In genomic region chr1:172497230-172497629, GRCh38 we compare ENCODE assay signal across 8 cellular contexts. TPM values are rescaled to one million over a fixed set of nuclear protein-coding genes. Genes with fewer than 3 reads are reported as not detected.
DNase-seq lines count a peak whose midpoint lies in the region; FAIRE-seq and TF ChIP-seq lines count a peak whose summit lies in the region.

No MANE protein-coding gene starts in this region.

- no peak overlapping the region for H4K8ac ChIP-seq in mesenchymal stem cell (ENCODE audit: low read length)

- intact Hi-C loops in mammary epithelial cell (cut with micrococcal nuclease): loop anchor here (2.0 kb wide), 1 partner anchor 14 kb away; no protein-coding TSS in a partner anchor

- no peak overlapping the region for H3K4me3 ChIP-seq in mammary epithelial cell (replicated peaks in 1 of 3; ENCODE audit: insufficient read depth in 1 of 3, low read depth in 2 of 3, low read length in 3 of 3)
- no peak overlapping the region for H3K4me3 ChIP-seq in mesenchymal stem cell (ENCODE audit: insufficient read depth in 1 of 2, low read depth in 1 of 2, low read length in 2 of 2)

- H4K91ac ChIP-seq in mesenchymal stem cell (ENCODE audit: low read length): no peak overlapping the region

- H3K4ac ChIP-seq in mesenchymal stem cell (ENCODE audit: low read depth in 1 of 2, low read length in 2 of 2): no peak overlapping the region

- dilution Hi-C loops in mammary epithelial cell (cut with HindIII; ENCODE audit: low sequenced_read_pairs): no loop called here

- H3K4me1 ChIP-seq in mammary epithelial cell (ENCODE audit: insufficient read depth, low read length) (peaks cover 19% of the 10 kb centered on the region), mesenchymal stem cell (ENCODE audit: control insufficient read depth, insufficient read depth, low read depth, low read length) (no peaks in the 10 kb centered on the region)

- H2AK5ac ChIP-seq in mesenchymal stem cell (ENCODE audit: low read length, severe bottlenecking): no peak overlapping the region

- no peak for TF ChIP-seq CTCF in mammary epithelial cell (conservative IDR thresholded peaks at IDR 0.05 in 1 of 2, IDR thresholded peaks at IDR 0.05 in 1 of 2; ENCODE audit: extremely low read depth in 1 of 2, insufficient read depth in 1 of 2, low read depth in 1 of 2, low read length in 2 of 2)

- H3K9me3 ChIP-seq in mammary epithelial cell (replicated peaks; ENCODE audit: insufficient read depth, low read length) (no peaks in the 10 kb centered on the region), mesenchymal stem cell (ENCODE audit: control insufficient read depth, low read length) (no peaks in the 10 kb centered on the region)

- H2BK15ac ChIP-seq in mesenchymal stem cell (ENCODE audit: low read depth, poor library complexity, severe bottlenecking): no peak overlapping the region

- no peaks in the 10 kb centered on the region for H3K36me3 ChIP-seq in mammary epithelial cell (ENCODE audit: insufficient read depth, low read length)
- no peaks in the 10 kb centered on the region for H3K36me3 ChIP-seq in mesenchymal stem cell (ENCODE audit: control insufficient read depth in 1 of 2, insufficient read depth in 2 of 2, low read depth in 1 of 2, low read length in 2 of 2)

- H3K14ac ChIP-seq in mesenchymal stem cell (ENCODE audit: low read length in 2 of 2): no peak overlapping the region

- H2BK120ac ChIP-seq in mesenchymal stem cell (ENCODE audit: low read depth, low read length): no peak overlapping the region

- peak overlapping the region; percentile 25 for H3K4me2 ChIP-seq in mammary epithelial cell (ENCODE audit: insufficient read depth, low read depth, low read length)
- H3K4me2 ChIP-seq in mesenchymal stem cell (ENCODE audit: low read length, poor library complexity, severe bottlenecking): peak overlapping the region; percentile 14

- no peak overlapping the region for H3K27ac ChIP-seq in mammary epithelial cell (ENCODE audit: insufficient read depth, low read depth, low read length)
- peak overlapping the region; percentile 62 for H3K27ac ChIP-seq in mesenchymal stem cell (ENCODE audit: low read length, poor library complexity, severe bottlenecking)

- H3K18ac ChIP-seq in mesenchymal stem cell (ENCODE audit: low read depth in 1 of 2, low read length in 2 of 2): no peak overlapping the region

- no peak for FAIRE-seq in urothelium cell line (lab: Jason Lieb, UNC)

- CTCF ChIA-PET in mammary epithelial cell (lab: Charles Lee; ENCODE audit: low non-redundant PET): no interaction called here

- no peak overlapping the region for H2BK12ac ChIP-seq in mesenchymal stem cell (ENCODE audit: low read length in 2 of 2)

- DNase-seq in AG20443 (ENCODE audit: low spot score) (peak; percentile 55), HuH-7.5 (ENCODE audit: low spot score) (peak; percentile 5), mammary epithelial cell (peak; percentile 41), mesenchymal stem cell (peak; percentile 6), urothelium cell line (ENCODE audit: low spot score) (no peak), pons (ENCODE audit: low spot score) (no peak), NCI-H748 (lab: John Stamatoyannopoulos, UW; ENCODE audit: unreplicated experiment) (no peak)
- no peak for DNase-seq in activated CD8-positive, alpha-beta memory T cell treated with anti-CD3 and anti-CD28 coated beads, Interleukin-2, amount 50 U/mL, for 48 hours

- H3K9ac ChIP-seq in mammary epithelial cell (ENCODE audit: insufficient read depth, low read length) (no peak overlapping the region), mesenchymal stem cell (ENCODE audit: low read length) (no peak overlapping the region)

- H4K20me1 ChIP-seq in mammary epithelial cell (ENCODE audit: insufficient read depth, low read length): no peaks in the 10 kb centered on the region

- WGBS in mammary epithelial cell (ENCODE audit: low coverage, missing lambda C conversion rate): 6% methylated on average over 5 of the region's 5 CpGs
- WGBS in mesenchymal stem cell: 27% methylated on average over 5 of the region's 5 CpGs

- in situ Hi-C loops in mammary epithelial cell (cut with MboI; ENCODE audit: low sequenced_read_pairs in 2 of 2): no loop called here

- no peaks in the 10 kb centered on the region for H3K27me3 ChIP-seq in mammary epithelial cell (ENCODE audit: insufficient read depth, low read length)
- H3K27me3 ChIP-seq in mesenchymal stem cell (ENCODE audit: control insufficient read depth in 1 of 2, insufficient read depth in 1 of 2, low read length in 2 of 2): peaks cover 0 to 7% of the 10 kb centered on the region in 2 experiments

- H3K79me1 ChIP-seq in mesenchymal stem cell (replicated peaks; ENCODE audit: low read length, poor library complexity, severe bottlenecking): no peaks in the 10 kb centered on the region

- no peak overlapping the region for H3K23ac ChIP-seq in mesenchymal stem cell (ENCODE audit: low read length in 2 of 2)

- no peak overlapping the region for H2BK5ac ChIP-seq in mesenchymal stem cell (ENCODE audit: low read depth, low read length, poor library complexity, severe bottlenecking)

- peak overlapping the region; percentile 75 for H2AFZ ChIP-seq in mammary epithelial cell (ENCODE audit: low read depth, low read length)
- no peak overlapping the region for H2AFZ ChIP-seq in mesenchymal stem cell (ENCODE audit: low read depth, low read length)

- no TSS peak for BruUV-seq in mammary epithelial cell (replicated peaks; lab: Mats Ljungman, UMichigan)

- H3K79me2 ChIP-seq in mammary epithelial cell (ENCODE audit: insufficient read depth, low read length): no peaks in the 10 kb centered on the region

RNA-seq across cellular contexts. Expression of gene SUCO, which starts 35.7 kb away (rescaled TPM):
- 10 to 100 TPM; 31.9 to 36.2 TPM for total RNA-seq in mammary epithelial cell
- polyA plus RNA-seq in mammary epithelial cell: 8.8 TPM
- polyA minus RNA-seq in mammary epithelial cell: 11.5 TPM
- polyA plus RNA-seq in mesenchymal stem cell (2013, experiment 1 of 2): 24.0 TPM
- polyA plus RNA-seq in mesenchymal stem cell (2013, experiment 2 of 2): 23.6 TPM

RNA-seq across cellular contexts. Expression of gene PIGC, which starts 53.4 kb away (rescaled TPM):
- total RNA-seq in mammary epithelial cell: 10 to 100 TPM; 17.7 to 18.3 TPM
- 18.5 TPM for polyA plus RNA-seq in mammary epithelial cell
- polyA minus RNA-seq in mammary epithelial cell: 15.7 TPM
- 17.6 TPM for polyA plus RNA-seq in mesenchymal stem cell (2013, experiment 1 of 2)
- polyA plus RNA-seq in mesenchymal stem cell (2013, experiment 2 of 2): 18.1 TPM

Comparison
In these comparisons a context has a peak if more than half of its experiments do, and no peak if none do; other contexts are left out.
1. DNase-seq: peak in AG20443 (single experiment), HuH-7.5 (single experiment), mammary epithelial cell (single experiment) and mesenchymal stem cell (single experiment); none in activated CD8-positive, alpha-beta memory T cell treated with anti-CD3 and anti-CD28 coated beads, Interleukin-2, amount 50 U/mL, for 48 hours (single experiment), urothelium cell line (single experiment), pons (single experiment) and NCI-H748 (single experiment).